Comparison of ENCODE assay signal across 13 cellular contexts in the genomic region with DNA sequence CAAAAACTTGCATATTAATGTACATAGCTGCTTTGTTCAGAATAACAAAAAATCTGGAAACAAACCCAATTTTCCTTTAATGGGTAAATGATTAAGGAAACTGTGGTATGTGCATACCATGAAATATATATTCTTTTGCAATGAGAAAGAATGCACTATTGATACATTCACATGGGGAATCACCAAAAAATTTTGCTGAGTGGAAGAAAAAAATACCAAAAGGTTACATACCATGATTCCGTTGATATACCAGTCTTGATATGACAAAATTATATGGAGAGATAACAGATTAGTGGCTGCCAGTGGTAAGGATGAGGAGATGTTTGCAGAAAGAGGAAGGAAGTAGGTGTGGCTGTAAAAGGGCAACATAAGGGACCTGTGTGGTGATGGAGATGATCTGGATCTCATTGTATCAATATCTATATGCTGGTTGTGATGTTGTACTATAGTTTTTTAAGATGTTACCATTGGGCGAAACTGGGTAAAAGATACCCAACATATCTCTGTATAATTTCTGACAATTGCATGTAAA.
"Had no signal": no experiment of that assay in that cellular context is flagged by ENCODE, and none has a peak within 500 bp of the region (broad histone marks: within the 10 kb centered on the region; RNA-seq: fewer than 3 reads in every experiment).

No MANE protein-coding gene starts in this region.

- H3K4me3 ChIP-seq: cardiac muscle cell, heart left ventricle had no signal

- ATAC-seq: heart left ventricle; naive thymus-derived CD8-positive, alpha-beta T cell had no signal

- H3K27me3 ChIP-seq: cardiac muscle cell, heart left ventricle, neutrophil had no signal

- H3K27ac ChIP-seq: cardiac muscle cell, heart left ventricle, neutrophil had no signal

- DNase-seq: activated CD4-positive, alpha-beta T cell treated with anti-CD3 and anti-CD28 coated beads for 48 hours; activated naive CD4-positive, alpha-beta T cell treated with Interleukin-2 at 50 U/mL for 16 hours; effector CD4-positive, alpha-beta T cell; heart left ventricle; naive thymus-derived CD8-positive, alpha-beta T cell; retina; stimulated activated CD4-positive, alpha-beta T cell treated with anti-CD3 and anti-CD28 coated beads, Interleukin-15, amount 100 ng/mL, for 24 hours; stimulated activated CD4-positive, alpha-beta T cell treated with anti-CD3 and anti-CD28 coated beads, Interleukin-4, amount 100 ng/mL, for 4 hours; T-helper 9 cell; trophoblast cell had no signal

- FAIRE-seq: frontal cortex had no signal

- H3K9me3 ChIP-seq: neutrophil had no signal

- H3K36me3 ChIP-seq: cardiac muscle cell, heart left ventricle, neutrophil had no signal
